Comparison of ENCODE assay signal across 9 cellular contexts in the genomic region with DNA sequence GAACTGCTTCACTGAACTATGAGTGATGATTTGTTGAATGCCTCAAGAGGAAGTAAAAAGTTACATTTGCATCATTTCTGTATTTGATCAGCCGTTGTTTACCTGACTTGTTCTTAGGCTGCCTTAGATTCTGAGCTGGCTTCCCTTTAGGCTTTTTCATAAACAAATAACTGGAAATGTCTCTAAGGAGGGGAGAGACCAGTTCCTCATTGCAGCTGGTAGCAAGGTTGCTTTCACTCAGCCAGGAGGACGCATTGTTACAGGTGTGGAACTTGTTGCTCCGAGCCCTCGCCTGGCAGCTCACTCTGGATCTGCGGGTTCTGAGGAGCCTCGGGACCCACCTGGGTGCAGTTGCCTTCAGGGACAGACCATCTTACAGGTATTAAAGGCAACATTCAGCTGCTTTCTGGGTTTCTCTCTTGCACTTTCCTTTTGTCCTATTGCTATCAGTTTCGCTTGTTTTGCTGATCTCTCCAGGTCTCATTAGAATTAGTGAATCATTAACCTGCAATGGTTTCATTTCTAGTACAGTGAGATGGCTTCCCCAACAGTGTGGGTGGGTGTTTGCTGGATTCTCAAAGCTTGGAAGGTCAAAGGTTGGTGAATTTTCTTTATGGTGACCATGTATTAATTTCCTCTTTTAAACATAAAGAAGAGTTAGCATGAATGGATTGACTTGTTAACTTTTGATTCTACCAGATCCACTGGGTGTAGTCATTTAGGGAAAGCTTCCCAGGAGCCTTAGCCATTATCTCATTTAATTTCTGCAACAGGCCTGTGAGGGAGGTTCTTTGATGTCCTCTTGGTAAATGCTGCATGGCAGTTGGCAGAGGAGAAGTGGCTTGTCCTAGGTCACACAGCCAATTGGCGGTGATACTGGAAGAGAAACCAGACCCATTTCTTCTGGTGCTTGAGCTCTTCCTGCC. TPM values are rescaled to one million over a fixed set of nuclear protein-coding genes. Genes with fewer than 3 reads are reported as not detected.
DNase-seq lines count a peak whose midpoint lies in the region; ATAC-seq, FAIRE-seq and TF ChIP-seq lines count a peak whose summit lies in the region.
"Had no signal": no experiment of that assay in that cellular context is flagged by ENCODE, and none has a peak within 500 bp of the region (broad histone marks: within the 10 kb centered on the region; RNA-seq: fewer than 3 reads in every experiment).

A gene with protein sequence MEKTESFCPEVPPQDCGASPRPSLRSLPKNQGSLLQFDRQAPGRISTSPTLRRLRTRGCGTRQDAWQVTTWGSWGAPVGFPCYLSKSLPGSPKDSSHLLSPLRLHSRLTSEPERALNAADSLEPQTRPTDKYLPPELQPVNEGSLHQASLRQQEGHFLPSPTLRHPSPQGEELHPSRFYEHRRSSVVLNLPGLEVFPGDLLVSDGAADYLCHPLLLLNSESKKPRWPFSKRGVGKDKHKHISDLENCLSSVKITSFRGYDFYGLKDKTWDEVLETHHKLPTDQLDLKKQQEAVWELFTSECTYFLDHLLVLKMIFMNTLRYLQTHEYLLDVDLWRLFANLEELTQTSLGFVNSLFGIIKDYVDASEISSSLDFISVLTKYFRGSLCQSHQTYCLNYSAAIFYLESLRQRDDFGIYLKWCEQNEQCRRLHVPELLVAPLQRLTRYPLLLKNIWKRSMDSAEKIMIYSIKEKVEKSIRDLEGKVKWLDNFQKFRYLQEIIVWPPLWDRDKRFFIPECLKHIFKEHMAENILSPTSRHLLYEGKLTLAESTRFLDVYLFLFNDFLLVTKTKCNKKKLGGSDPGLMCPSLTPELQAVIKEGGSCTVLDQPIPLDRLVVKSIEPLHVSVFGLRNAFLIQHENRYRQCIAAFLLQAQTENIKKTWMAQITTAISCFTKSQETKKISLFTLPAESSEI (plus strand): TSS at position 236 of the 926 bp plus-strand sequence. CDS start 3,643 bp downstream, outside the sequence.

- TF ChIP-seq POLR2A in GM12891 (IDR thresholded peaks at IDR 0.05; ENCODE audit: low read depth, low read length) (no peak), testis (IDR thresholded peaks at IDR 0.05) (no peak)

- H3K36me3 ChIP-seq in testis (ENCODE audit: low read depth, missing control alignments): no peaks in the 10 kb centered on the region

- H3K9me3 Mint-ChIP-seq in activated CD4-positive, alpha-beta T cell treated with anti-CD3 and anti-CD28 coated beads, Interleukin-2, amount 10 ng/mL, durations not matched to agents 24 days and 14 days: peaks cover 10% of the 10 kb centered on the region
- peaks cover 5% of the 10 kb centered on the region for H3K9me3 Mint-ChIP-seq in activated CD8-positive, alpha-beta memory T cell treated with anti-CD3 and anti-CD28 coated beads, Interleukin-2, amount 10 ng/mL, durations not matched to agents 7 days and 5 days (ENCODE audit: low read depth)
- H3K9me3 Mint-ChIP-seq: HFFc6 had no signal

- H3K4me3 ChIP-seq in testis: no peak within 1 kb of the TSS

- intact Hi-C loops in testis (cut with DNase I; ENCODE audit: low total_unique reads): no loop called here
- intact Hi-C loops in activated CD4-positive, alpha-beta T cell treated with anti-CD3 and anti-CD28 coated beads, Interleukin-2, amount 10 ng/mL, durations not matched to agents 24 days and 14 days (cut with micrococcal nuclease): no loop called here

- WGBS in testis, 2 donors: 90 to 92% methylated on average over 8 of the region's 8 CpGs

- H3K4me1 ChIP-seq in testis: peaks cover 4% of the 10 kb centered on the region

- no peak for TF ChIP-seq CTCF in testis (IDR thresholded peaks at IDR 0.05)

- H3K27me3 Mint-ChIP-seq in activated CD4-positive, alpha-beta T cell treated with anti-CD3 and anti-CD28 coated beads, Interleukin-2, amount 10 ng/mL, durations not matched to agents 24 days and 14 days: no peaks in the 10 kb centered on the region
- H3K27me3 Mint-ChIP-seq in activated CD8-positive, alpha-beta memory T cell treated with anti-CD3 and anti-CD28 coated beads, Interleukin-2, amount 10 ng/mL, durations not matched to agents 7 days and 5 days: no peaks in the 10 kb centered on the region

- no peak within 1 kb of the TSS for H3K27ac Mint-ChIP-seq in activated CD4-positive, alpha-beta T cell treated with anti-CD3 and anti-CD28 coated beads, Interleukin-2, amount 10 ng/mL, durations not matched to agents 24 days and 14 days
- H3K27ac Mint-ChIP-seq in activated CD8-positive, alpha-beta memory T cell treated with anti-CD3 and anti-CD28 coated beads, Interleukin-2, amount 10 ng/mL, durations not matched to agents 7 days and 5 days: no peak within 1 kb of the TSS
- H3K27ac Mint-ChIP-seq: HFFc6 had no signal

- no peaks in the 10 kb centered on the region for H3K9me3 ChIP-seq in testis

- peak; percentile 33 for DNase-seq in GM12891 (ENCODE audit: insufficient read length, low spot score)
- peak; percentile 52 for DNase-seq in kidney glomerular epithelial cell (lab: John Stamatoyannopoulos, UW)
- no peak for DNase-seq in foreskin melanocyte
- DNase-seq in testis: no peak
- no peak for DNase-seq in activated CD4-positive, alpha-beta T cell treated with anti-CD3 and anti-CD28 coated beads, Interleukin-2, amount 10 ng/mL, durations not matched to agents 24 days and 14 days
- DNase-seq in activated CD8-positive, alpha-beta memory T cell treated with anti-CD3 and anti-CD28 coated beads, Interleukin-2, amount 10 ng/mL, durations not matched to agents 7 days and 5 days: no peak
- DNase-seq: HFFc6 had no signal

- CTCF ChIA-PET in activated CD8-positive, alpha-beta memory T cell treated with anti-CD3 and anti-CD28 coated beads, Interleukin-2, amount 10 ng/mL, durations not matched to agents 7 days and 5 days (lab: Charles Lee): no interaction called here

- no peak within 1 kb of the TSS for H3K27ac ChIP-seq in testis

- H3K36me3 Mint-ChIP-seq in activated CD4-positive, alpha-beta T cell treated with anti-CD3 and anti-CD28 coated beads, Interleukin-2, amount 10 ng/mL, durations not matched to agents 24 days and 14 days (ENCODE audit: low read depth): no peaks in the 10 kb centered on the region
- H3K36me3 Mint-ChIP-seq in activated CD8-positive, alpha-beta memory T cell treated with anti-CD3 and anti-CD28 coated beads, Interleukin-2, amount 10 ng/mL, durations not matched to agents 7 days and 5 days: peaks cover 2% of the 10 kb centered on the region

- peaks cover 4% of the 10 kb centered on the region for H3K4me1 Mint-ChIP-seq in activated CD4-positive, alpha-beta T cell treated with anti-CD3 and anti-CD28 coated beads, Interleukin-2, amount 10 ng/mL, durations not matched to agents 24 days and 14 days
- H3K4me1 Mint-ChIP-seq in activated CD8-positive, alpha-beta memory T cell treated with anti-CD3 and anti-CD28 coated beads, Interleukin-2, amount 10 ng/mL, durations not matched to agents 7 days and 5 days: peaks cover 6% of the 10 kb centered on the region

- ATAC-seq in GM21423 (IDR thresholded peaks at IDR 0.05; ENCODE audit: unreplicated experiment) (peak; percentile 89), HG03558 (IDR thresholded peaks at IDR 0.05; ENCODE audit: extremely low read depth, unreplicated experiment) (peak; percentile 91)
- ATAC-seq in activated CD8-positive, alpha-beta memory T cell treated with anti-CD3 and anti-CD28 coated beads, Interleukin-2, amount 10 ng/mL, durations not matched to agents 7 days and 5 days: no peak

- H3K4me3 Mint-ChIP-seq in activated CD4-positive, alpha-beta T cell treated with anti-CD3 and anti-CD28 coated beads, Interleukin-2, amount 10 ng/mL, durations not matched to agents 24 days and 14 days: no peak within 1 kb of the TSS
- no peak within 1 kb of the TSS for H3K4me3 Mint-ChIP-seq in activated CD8-positive, alpha-beta memory T cell treated with anti-CD3 and anti-CD28 coated beads, Interleukin-2, amount 10 ng/mL, durations not matched to agents 7 days and 5 days
- H3K4me3 Mint-ChIP-seq: HFFc6 had no signal

- H3K27me3 ChIP-seq in testis: no peaks in the 10 kb centered on the region

- FAIRE-seq in GM12891 (lab: Jason Lieb, UNC): peak; percentile 88

TF ChIP-seq in GM12891, 5 proteins besides CTCF, POLR2A, EP300 and RAD21:
- TF ChIP-seq PAX5 (IDR thresholded peaks at IDR 0.05; ENCODE audit: insufficient read depth, low read length, severe bottlenecking): no peak
- TF ChIP-seq SPI1 (IDR thresholded peaks at IDR 0.05; ENCODE audit: low read depth, low read length): peak; percentile 81

RNA-seq across cellular contexts. Expression of the gene that starts here (rescaled TPM):
- polyA plus RNA-seq in GM12891 (2012; ENCODE audit: low read depth, missing spikeins): 0.56 TPM
- total RNA-seq in testis: under 1 TPM; 0.06 to 0.31 TPM
- polyA plus RNA-seq in testis (ENCODE audit: insufficient read depth, low read depth, low replicate concordance): 0.33 TPM
- not detected in 2 replicates for total RNA-seq in activated CD4-positive, alpha-beta T cell treated with anti-CD3 and anti-CD28 coated beads, Interleukin-2, amount 10 ng/mL, durations not matched to agents 24 days and 14 days
- not detected for total RNA-seq in activated CD8-positive, alpha-beta memory T cell treated with anti-CD3 and anti-CD28 coated beads, Interleukin-2, amount 10 ng/mL, durations not matched to agents 7 days and 5 days

Comparison
In these comparisons a context has a peak if more than half of its experiments do, and no peak if none do; other contexts are left out.
1. DNase-seq: peak in GM12891 (single experiment) and kidney glomerular epithelial cell (single experiment); none in foreskin melanocyte (single experiment), testis (single experiment), activated CD4-positive, alpha-beta T cell treated with anti-CD3 and anti-CD28 coated beads, Interleukin-2, amount 10 ng/mL, durations not matched to agents 24 days and 14 days (single experiment) and activated CD8-positive, alpha-beta memory T cell treated with anti-CD3 and anti-CD28 coated beads, Interleukin-2, amount 10 ng/mL, durations not matched to agents 7 days and 5 days (single experiment).